ENCODE assay signal across 8 cellular contexts in the genomic region with DNA sequence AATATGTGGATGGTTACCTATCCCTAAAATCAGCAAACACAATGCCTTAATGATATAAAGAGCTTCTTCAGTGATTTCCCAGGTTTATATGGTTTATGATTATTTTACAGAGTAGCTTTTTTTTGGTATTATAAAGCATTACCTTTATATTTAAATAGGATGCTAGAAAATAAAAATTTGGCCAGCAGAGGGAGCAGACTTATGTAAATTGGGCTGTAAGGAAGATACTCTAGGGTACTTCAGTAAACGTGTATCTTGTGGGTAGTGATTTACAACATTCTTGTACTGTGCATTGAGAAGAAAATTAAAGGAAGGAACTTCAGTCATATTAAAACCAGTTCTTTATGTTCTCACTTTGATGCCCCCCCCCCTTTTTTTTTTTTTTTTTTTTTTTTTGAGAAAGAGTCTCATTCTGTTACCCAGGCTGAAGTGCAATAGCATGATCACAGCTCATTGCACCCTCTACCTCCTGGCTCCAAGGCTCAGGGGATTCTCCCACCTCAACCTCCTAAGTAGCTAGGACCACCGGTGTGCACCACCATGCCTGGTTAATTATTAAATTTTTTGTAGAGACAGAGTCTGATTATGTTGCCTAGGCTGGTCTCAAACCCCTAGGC.
DNase-seq lines count a peak whose midpoint lies in the region; ATAC-seq and TF ChIP-seq lines count a peak whose summit lies in the region.

No MANE protein-coding gene starts in this region.

- no peaks in the 10 kb centered on the region for H4K20me1 ChIP-seq in neural cell (ENCODE audit: insufficient read depth)

- DNase-seq in BJ (ENCODE audit: low read depth) (no peak), RWPE1 (ENCODE audit: low spot score) (peak; percentile 36), epithelial cell of esophagus (ENCODE audit: low read depth) (peak; percentile 76), activated gamma-delta T cell (lab: John Stamatoyannopoulos, UW) (no peak)
- DNase-seq in Jurkat, Clone E6-1 (ENCODE audit: low read depth, low spot score): peak; percentile 74

- H3K9me3 ChIP-seq in neural cell (ENCODE audit: low read length): no peaks in the 10 kb centered on the region

- ATAC-seq in GM18870 (IDR thresholded peaks at IDR 0.05; ENCODE audit: unreplicated experiment) (peak; percentile 64), HG02763 (IDR thresholded peaks at IDR 0.05; ENCODE audit: unreplicated experiment) (no peak)

- peak; percentile 41 for TF ChIP-seq RAD21 in neural cell (conservative IDR thresholded peaks at IDR 0.05)

- H3K4me2 ChIP-seq in neural cell (ENCODE audit: low read length): no peak overlapping the region

- no peak overlapping the region for H3K9ac ChIP-seq in neural cell (ENCODE audit: low read length)

- TF ChIP-seq CTCF in BJ (IDR thresholded peaks at IDR 0.05; ENCODE audit: insufficient read depth, low read depth, low read length): peak; percentile 58
- peak; percentile 57 for TF ChIP-seq CTCF in RWPE1 (conservative IDR thresholded peaks at IDR 0.05; ENCODE audit: low read depth)
- TF ChIP-seq CTCF in epithelial cell of esophagus (IDR thresholded peaks at IDR 0.05; ENCODE audit: insufficient read depth, low read depth, low read length, missing control alignments): peak; percentile 39
- TF ChIP-seq CTCF in neural cell (IDR thresholded peaks at IDR 0.05; ENCODE audit: poor library complexity, severe bottlenecking): peak; percentile 57

- POLR2A ChIA-PET in BJ (lab: Charles Lee) (interaction anchor here (0.6 kb wide), 1 partner anchor 261 kb away, joined by 3 read pairs; no protein-coding TSS in a partner anchor), RWPE1 (lab: Yijun Ruan, JAX; ENCODE audit: low non-redundant PET) (no interaction called here)

- H3K27me3 ChIP-seq in BJ (ENCODE audit: control insufficient read depth, insufficient read depth, low read length) (no peaks in the 10 kb centered on the region), neural cell (ENCODE audit: insufficient read depth, low read depth, low read length) (no peaks in the 10 kb centered on the region)

- H3K27ac ChIP-seq in RWPE1: no peak overlapping the region
- no peak overlapping the region for H3K27ac ChIP-seq in neural cell (ENCODE audit: low read length)

- H3K79me2 ChIP-seq in neural cell (replicated peaks; ENCODE audit: insufficient read depth, low read length): no peaks in the 10 kb centered on the region

- CTCF ChIA-PET in BJ (lab: Yijun Ruan, JAX) (interaction anchor here (0.6 to 1.6 kb wide), 11 partner anchors 9 to 455 kb away, joined by 3 to 7 read pairs (median 3); no protein-coding TSS in a partner anchor), RWPE1 (lab: Yijun Ruan, JAX) (interaction anchor here (0.5 to 3.2 kb wide), 11 partner anchors 8 to 281 kb away, joined by 3 to 12 read pairs (median 4); no protein-coding TSS in a partner anchor)

- no peak overlapping the region for H2AFZ ChIP-seq in neural cell (ENCODE audit: low read depth, low read length)

- H3F3A ChIP-seq in neural cell (ENCODE audit: insufficient read depth, low read length, poor library complexity, severe bottlenecking): no peaks in the 10 kb centered on the region

- H3K36me3 ChIP-seq in BJ (ENCODE audit: control insufficient read depth, insufficient read depth, low read length) (no peaks in the 10 kb centered on the region), neural cell (ENCODE audit: insufficient read depth, low read length) (no peaks in the 10 kb centered on the region)

- H3K9me2 ChIP-seq in neural cell (ENCODE audit: insufficient read depth, low read length): no peaks in the 10 kb centered on the region

- TF ChIP-seq EP300 in neural cell (conservative IDR thresholded peaks at IDR 0.05; ENCODE audit: poor library complexity, severe bottlenecking): no peak

- H3K4me3 ChIP-seq in BJ (ENCODE audit: low read depth, low read length): no peak overlapping the region
- no peak overlapping the region for H3K4me3 ChIP-seq in Jurkat, Clone E6-1 (ENCODE audit: low read length)
- H3K4me3 ChIP-seq in epithelial cell of esophagus (ENCODE audit: low read length): no peak overlapping the region
- H3K4me3 ChIP-seq in neural cell (ENCODE audit: low read length): no peak overlapping the region

TF ChIP-seq in neural cell, 6 proteins besides CTCF, POLR2A, EP300 and RAD21:
- TF ChIP-seq SMC3 (conservative IDR thresholded peaks at IDR 0.05; ENCODE audit: poor library complexity) (peak; percentile 45), EZH2 (IDR thresholded peaks at IDR 0.05; ENCODE audit: borderline replicate concordance, insufficient read depth, low read length, poor library complexity, severe bottlenecking) (no peak)

Comparison
In these comparisons a context has a peak if more than half of its experiments do, and no peak if none do; other contexts are left out.
1. DNase-seq: peak in Jurkat, Clone E6-1 (single experiment), RWPE1 (single experiment) and epithelial cell of esophagus (single experiment); none in BJ (single experiment) and activated gamma-delta T cell (single experiment).
2. Peak in every context shown above with its lines, with median percentiles within 50 percentile points of each other: CTCF ChIP-seq.